In the genomic region with DNA sequence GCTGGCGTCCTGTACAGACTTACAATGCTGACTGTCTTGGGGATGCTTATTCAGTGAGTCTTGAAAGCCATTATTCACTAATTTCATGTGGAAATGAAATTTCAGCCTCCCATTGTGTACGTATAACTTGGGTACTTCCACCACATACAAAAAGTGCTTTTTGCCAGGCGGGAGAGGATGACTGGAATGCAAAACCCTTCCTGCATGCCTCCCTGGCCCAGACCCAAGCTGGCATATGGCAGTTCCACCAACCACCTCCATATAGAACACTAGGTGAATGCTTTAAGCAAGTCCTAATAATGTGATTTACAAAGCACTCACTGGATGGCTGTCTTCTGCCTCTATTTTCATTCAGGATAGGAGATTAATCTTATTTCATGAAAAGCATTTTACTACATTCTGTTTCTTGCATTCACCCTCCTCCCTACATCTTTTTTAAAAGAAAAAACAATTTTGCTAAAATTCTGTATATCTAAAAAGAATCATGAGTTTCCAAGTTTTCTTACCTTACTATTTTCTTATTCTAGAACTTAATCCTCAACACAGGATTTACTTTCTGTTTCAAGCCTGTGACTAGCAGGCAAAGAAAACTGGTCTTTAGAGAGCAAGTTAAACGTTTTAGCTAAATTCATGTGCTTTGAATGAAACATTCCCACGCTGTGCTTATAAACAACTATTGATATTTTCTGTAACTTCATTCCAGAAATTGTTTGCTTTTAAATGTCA, we compare ENCODE assay signal across 13 cellular contexts.
DNase-seq lines count a peak whose midpoint lies in the region; ATAC-seq, FAIRE-seq and TF ChIP-seq lines count a peak whose summit lies in the region.
"Had no signal": no experiment of that assay in that cellular context is flagged by ENCODE, and none has a peak within 500 bp of the region (broad histone marks: within the 10 kb centered on the region; RNA-seq: fewer than 3 reads in every experiment).

No MANE protein-coding gene starts in this region.

- peaks cover 10% of the 10 kb centered on the region for H3K9me1 ChIP-seq in IMR-90 (ENCODE audit: insufficient read depth, low read length)

- H3K23ac ChIP-seq in IMR-90 (ENCODE audit: low read depth, low read length), result peak overlapping the region; percentile 95

- no peak for TF ChIP-seq CTCF in AG10803 (conservative IDR thresholded peaks at IDR 0.05; ENCODE audit: low read length)
- no peak for TF ChIP-seq CTCF in IMR-90 (conservative IDR thresholded peaks at IDR 0.05; ENCODE audit: low read depth, low read length)

- no CpG with 5 or more reads among the region's 5 CpGs for WGBS in IMR-90 (ENCODE audit: extremely low coverage in 2 of 2, insufficient read length in 1 of 2), 2 experiments
- WGBS in small intestine, 3 donors, result 67 to 72% (median 71%) methylated on average over 5 of the region's 5 CpGs

- H3K18ac ChIP-seq in IMR-90 (ENCODE audit: low read depth, low read length), result peak overlapping the region; percentile 97

- DNase-seq in AG10803 (ENCODE audit: low read depth) (peak; percentile 32), IMR-90 (peak; percentile 16), cerebellar cortex (ENCODE audit: low spot score) (peak; percentile 37), medulla oblongata (ENCODE audit: extremely low spot score) (peak; percentile 33), NCI-H2107 treated with DMSO at 0.1 percent for 48 hours (lab: John Stamatoyannopoulos, UW; ENCODE audit: unreplicated experiment) (no peak), 8988T (no peak), small intestine (no peak), GM12891 (ENCODE audit: insufficient read length, low spot score) (no peak)
- DNase-seq: activated CD4-positive, alpha-beta T cell treated with anti-CD3 and anti-CD28 coated beads for 4 hours; aorta; CD4-positive, alpha-beta memory T cell; Karpas-422; T-helper 1 cell had no signal

- H3K27me3 ChIP-seq in IMR-90 (ENCODE audit: control insufficient read depth, insufficient read depth, low read length) (no peaks in the 10 kb centered on the region), small intestine (ENCODE audit: control insufficient read depth in 2 of 2, insufficient read depth in 2 of 2, low read length in 2 of 2) (no peaks in the 10 kb centered on the region)

- H2BK20ac ChIP-seq in IMR-90 (ENCODE audit: low read depth, low read length), result peak overlapping the region; percentile 97

- peak overlapping the region; percentile 96 for H2BK120ac ChIP-seq in IMR-90 (ENCODE audit: low read depth, low read length)

- POLR2A ChIA-PET in IMR-90 (lab: Charles Lee; ENCODE audit: unreplicated experiment), result interaction anchor here (0.7 to 1.1 kb wide), 5 partner anchors 22 to 603 kb away, joined by 3 to 5 read pairs (median 3); no protein-coding TSS in a partner anchor

- TF ChIP-seq POLR2A in IMR-90 (IDR thresholded peaks at IDR 0.05; ENCODE audit: low read depth, low read length), result no peak
- TF ChIP-seq POLR2A in GM12891 (IDR thresholded peaks at IDR 0.05; ENCODE audit: low read depth, low read length), result no peak

- H3K14ac ChIP-seq in IMR-90 (replicated peaks; ENCODE audit: low read depth, low read length), result peak overlapping the region; percentile 91

- peak overlapping the region; percentile 93 for H2BK5ac ChIP-seq in IMR-90 (ENCODE audit: low read depth, low read length, poor library complexity, severe bottlenecking)

- peaks cover 15% of the 10 kb centered on the region for H3K4me1 ChIP-seq in IMR-90 (ENCODE audit: control insufficient read depth, insufficient read depth, low read length)
- H3K4me1 ChIP-seq in small intestine (ENCODE audit: control insufficient read depth in 2 of 2, insufficient read depth in 1 of 2, low read depth in 1 of 2, low read length in 1 of 2), result no peaks in the 10 kb centered on the region

- H2AK9ac ChIP-seq in IMR-90 (replicated peaks; ENCODE audit: low read depth, low read length, poor library complexity), result peak overlapping the region; percentile 0

- FAIRE-seq in small intestine (lab: Jason Lieb, UNC) (no peak), GM12891 (lab: Jason Lieb, UNC) (no peak)

- peak overlapping the region; percentile 74 for H4K5ac ChIP-seq in IMR-90 (ENCODE audit: low read depth, low read length)

- peak overlapping the region; percentile 99 for H3K56ac ChIP-seq in IMR-90 (ENCODE audit: extremely low read depth, insufficient read depth, low read length)

- H3K27ac ChIP-seq in IMR-90 (ENCODE audit: insufficient read depth, low read length), result peak overlapping the region; percentile 96
- H3K27ac ChIP-seq in small intestine (ENCODE audit: low read depth in 1 of 2, low read length in 1 of 2), result peak overlapping the region in 1 of 2 donors; percentile 48

- TF ChIP-seq RAD21 in IMR-90 (IDR thresholded peaks at IDR 0.05; ENCODE audit: low read length), result no peak

- H4K20me1 ChIP-seq in IMR-90 (ENCODE audit: insufficient read depth, low read length), result no peaks in the 10 kb centered on the region

- BruUV-seq in IMR-90 (replicated peaks; lab: Mats Ljungman, UMichigan), result no TSS peak

- peak overlapping the region; percentile 91; the same call in 2 of the 3 replicates for H2BK15ac ChIP-seq in IMR-90 (ENCODE audit: low read depth, low read length)

- no peak; the same call in 1 of the 2 replicates for ATAC-seq in IMR-90 (ENCODE audit: low read depth)

- dilution Hi-C loops in IMR-90 (cut with HindIII; ENCODE audit: low sequenced_read_pairs, unreplicated experiment), result no loop called here

- peak overlapping the region; percentile 74 for H3K9ac ChIP-seq in IMR-90 (ENCODE audit: low read depth, low read length)

- peak overlapping the region; percentile 81 to 87 for H4K8ac ChIP-seq in IMR-90 (ENCODE audit: low read depth in 2 of 2, low read length in 2 of 2)

- peaks cover 26 to 52% of the 10 kb centered on the region in 2 experiments for H3K79me1 ChIP-seq in IMR-90 (ENCODE audit: low read depth in 1 of 2, low read length in 2 of 2)

- H3K4ac ChIP-seq in IMR-90 (ENCODE audit: low read depth, low read length), result peak overlapping the region; percentile 92

- in situ Hi-C loops in IMR-90 (cut with MboI; ENCODE audit: low sequenced_read_pairs), result no loop called here

- H4K91ac ChIP-seq in IMR-90 (ENCODE audit: insufficient read depth, low read depth, low read length), result peak overlapping the region; percentile 97

- intact Hi-C loops in IMR-90 (cut with micrococcal nuclease), result loop anchor here (5.0 kb wide), 1 partner anchor 33 kb away; no protein-coding TSS in a partner anchor

- peak overlapping the region; percentile 83 for H2AK5ac ChIP-seq in IMR-90 (ENCODE audit: low read depth, low read length)

- peak overlapping the region; percentile 18 for H2AFZ ChIP-seq in IMR-90 (replicated peaks; ENCODE audit: low read length, poor library complexity)

- peak overlapping the region; percentile 98 for H3K4me2 ChIP-seq in IMR-90 (ENCODE audit: low read depth, low read length)

- CTCF ChIA-PET in IMR-90 (lab: Yijun Ruan, JAX), result interaction anchor here (1.0 kb wide), 1 partner anchor 539 kb away, joined by 4 read pairs; no protein-coding TSS in a partner anchor

- H3K36me3 ChIP-seq in IMR-90 (ENCODE audit: control insufficient read depth, insufficient read depth, low read length), result no peaks in the 10 kb centered on the region
- no peaks in the 10 kb centered on the region for H3K36me3 ChIP-seq in small intestine (ENCODE audit: control insufficient read depth in 2 of 2, insufficient read depth in 2 of 2, low read length in 2 of 2)

- H3K9me3 ChIP-seq in IMR-90 (ENCODE audit: control insufficient read depth, insufficient read depth, low read length) (no peaks in the 10 kb centered on the region), small intestine (ENCODE audit: control insufficient read depth, low read depth) (no peaks in the 10 kb centered on the region)

- H3K4me3 ChIP-seq in AG10803 (ENCODE audit: low read length) (peak overlapping the region; percentile 50), IMR-90 (ENCODE audit: insufficient read depth, low read depth, low read length) (peak overlapping the region; percentile 45), small intestine (ENCODE audit: low read depth in 1 of 2, low read length in 2 of 2) (no peak overlapping the region)

TF ChIP-seq in IMR-90, 13 proteins besides CTCF, POLR2A, EP300 and RAD21:
- TF ChIP-seq, protein P1, sequence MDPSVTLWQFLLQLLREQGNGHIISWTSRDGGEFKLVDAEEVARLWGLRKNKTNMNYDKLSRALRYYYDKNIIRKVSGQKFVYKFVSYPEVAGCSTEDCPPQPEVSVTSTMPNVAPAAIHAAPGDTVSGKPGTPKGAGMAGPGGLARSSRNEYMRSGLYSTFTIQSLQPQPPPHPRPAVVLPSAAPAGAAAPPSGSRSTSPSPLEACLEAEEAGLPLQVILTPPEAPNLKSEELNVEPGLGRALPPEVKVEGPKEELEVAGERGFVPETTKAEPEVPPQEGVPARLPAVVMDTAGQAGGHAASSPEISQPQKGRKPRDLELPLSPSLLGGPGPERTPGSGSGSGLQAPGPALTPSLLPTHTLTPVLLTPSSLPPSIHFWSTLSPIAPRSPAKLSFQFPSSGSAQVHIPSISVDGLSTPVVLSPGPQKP (IDR thresholded peaks at IDR 0.05; ENCODE audit: borderline replicate concordance, low read depth, low read length), result no peak
- no peak for TF ChIP-seq FOS (IDR thresholded peaks at IDR 0.05; ENCODE audit: low read depth, low read length)
- TF ChIP-seq RFX5 (IDR thresholded peaks at IDR 0.05; ENCODE audit: low read depth, low read length), result no peak
- TF ChIP-seq MAZ (IDR thresholded peaks at IDR 0.05; ENCODE audit: borderline replicate concordance, low read depth, low read length), result no peak
- TF ChIP-seq CHD1 (IDR thresholded peaks at IDR 0.05; ENCODE audit: low read depth, low read length), result no peak
- no peak for TF ChIP-seq CEBPB (IDR thresholded peaks at IDR 0.05; ENCODE audit: low read depth, low read length)

TF ChIP-seq in GM12891, 5 proteins besides CTCF, POLR2A, EP300 and RAD21:
- TF ChIP-seq TAF1 (IDR thresholded peaks at IDR 0.05; ENCODE audit: low read depth, low read length) (no peak), SPI1 (IDR thresholded peaks at IDR 0.05; ENCODE audit: low read depth, low read length) (no peak), PAX5 (IDR thresholded peaks at IDR 0.05; ENCODE audit: insufficient read depth, low read length, severe bottlenecking) (no peak), POLR2AphosphoS5 (IDR thresholded peaks at IDR 0.05; ENCODE audit: low read depth, low read length) (no peak), POU2F2 (IDR thresholded peaks at IDR 0.05; ENCODE audit: low read depth, low read length) (no peak)

Comparison
In these comparisons a context has a peak if more than half of its experiments do, and no peak if none do; other contexts are left out.
1. DNase-seq: peak in AG10803 (single experiment), IMR-90 (single experiment), cerebellar cortex (single experiment) and medulla oblongata (single experiment); none in NCI-H2107 treated with DMSO at 0.1 percent for 48 hours (single experiment), 8988T (single experiment), small intestine (single experiment) and GM12891 (single experiment).
2. H3K4me3 ChIP-seq: peak in AG10803 (single experiment) and IMR-90 (single experiment); none in small intestine (0 of 2).